Comparison of ENCODE assay signal across 16 cellular contexts in genomic region chr4:41072021-41072777, GRCh38.
DNase-seq lines count a peak whose midpoint lies in the region; ATAC-seq and TF ChIP-seq lines count a peak whose summit lies in the region.
"Had no signal": no experiment of that assay in that cellular context is flagged by ENCODE, and none has a peak within 500 bp of the region (broad histone marks: within the 10 kb centered on the region; RNA-seq: fewer than 3 reads in every experiment).

No MANE protein-coding gene starts in this region.

- no peaks in the 10 kb centered on the region for H3K9me3 Mint-ChIP-seq in GM23338
- H3K9me3 Mint-ChIP-seq: activated naive CD4-positive, alpha-beta T cell treated with anti-CD3 and anti-CD28 coated beads, Interleukin-2, amount 10 ng/mL, durations not matched to agents 7 days and 5 days; CD4-positive, alpha-beta T cell; dendritic cell treated with granulocyte-macrophage colony-stimulating factor and Interleukin-4, amounts not matched to agents 40 ng/mL and 50 ng/mL, for 4 days; T-helper 2 cell treated with Interferon-gamma antibody and Interleukin-4, amounts not matched to agents 5 μg/mL and 100 μg/mL, for 36 hours had no signal

- no peak overlapping the region for H3K4me3 Mint-ChIP-seq in GM23338
- H3K4me3 Mint-ChIP-seq: activated naive CD4-positive, alpha-beta T cell treated with anti-CD3 and anti-CD28 coated beads, Interleukin-2, amount 10 ng/mL, durations not matched to agents 7 days and 5 days; CD4-positive, alpha-beta T cell; dendritic cell treated with granulocyte-macrophage colony-stimulating factor and Interleukin-4, amounts not matched to agents 40 ng/mL and 50 ng/mL, for 4 days; T-helper 2 cell treated with Interferon-gamma antibody and Interleukin-4, amounts not matched to agents 5 μg/mL and 100 μg/mL, for 36 hours had no signal

- TF ChIP-seq CTCF in GM23338 (conservative IDR thresholded peaks at IDR 0.05; ENCODE audit: low read depth in 2 of 2), result no peak

- no peaks in the 10 kb centered on the region for H3F3A ChIP-seq in GM23338 (replicated peaks; ENCODE audit: low read depth)

- H2AFZ ChIP-seq in GM23338, result no peak overlapping the region

- DNase-seq in GM23338 (ENCODE audit: low spot score) (no peak), NCI-H2227 treated with DMSO at 0.1 percent for 48 hours (lab: John Stamatoyannopoulos, UW) (peak; percentile 31), foreskin melanocyte (peak; percentile 45), sciatic nerve (ENCODE audit: low spot score) (no peak), DMS79 treated with DMSO at 0.1 percent for 48 hours (lab: John Stamatoyannopoulos, UW) (no peak), NCI-H1105 treated with DMSO at 0.1 percent for 48 hours (lab: John Stamatoyannopoulos, UW) (no peak), NCI-H187 (lab: John Stamatoyannopoulos, UW) (no peak)
- DNase-seq: activated naive CD4-positive, alpha-beta T cell treated with anti-CD3 and anti-CD28 coated beads, Interleukin-2, amount 10 ng/mL, durations not matched to agents 7 days and 5 days; CD4-positive, alpha-beta T cell; foreskin fibroblast; stimulated activated CD4-positive, alpha-beta T cell treated with anti-CD3 and anti-CD28 coated beads, Interleukin-4, amount 100 ng/mL, for 24 hours had no signal

- no peak overlapping the region for H3K4me3 ChIP-seq in GM23338
- H3K4me3 ChIP-seq: prostate gland had no signal

- peaks cover 29% of the 10 kb centered on the region for H3K4me1 ChIP-seq in GM23338 (ENCODE audit: insufficient read depth)

- no peaks in the 10 kb centered on the region for H3K9me2 ChIP-seq in GM23338 (ENCODE audit: insufficient read depth)

- peak overlapping the region; percentile 16 for H3K27ac Mint-ChIP-seq in GM23338
- H3K27ac Mint-ChIP-seq: activated naive CD4-positive, alpha-beta T cell treated with anti-CD3 and anti-CD28 coated beads, Interleukin-2, amount 10 ng/mL, durations not matched to agents 7 days and 5 days; CD4-positive, alpha-beta T cell; dendritic cell treated with granulocyte-macrophage colony-stimulating factor and Interleukin-4, amounts not matched to agents 40 ng/mL and 50 ng/mL, for 4 days; T-helper 2 cell treated with Interferon-gamma antibody and Interleukin-4, amounts not matched to agents 5 μg/mL and 100 μg/mL, for 36 hours had no signal

- peaks cover 43% of the 10 kb centered on the region for H3K4me1 Mint-ChIP-seq in GM23338
- H3K4me1 Mint-ChIP-seq: activated naive CD4-positive, alpha-beta T cell treated with anti-CD3 and anti-CD28 coated beads, Interleukin-2, amount 10 ng/mL, durations not matched to agents 7 days and 5 days had no signal

- ATAC-seq in GM23338, result peak; percentile 21; the same call in 1 of the 3 replicates
- ATAC-seq in sciatic nerve, result peak; percentile 39
- ATAC-seq in HG02642 (IDR thresholded peaks at IDR 0.05; ENCODE audit: poor library complexity, unreplicated experiment), result no peak

- no peaks in the 10 kb centered on the region for H3K27me3 ChIP-seq in GM23338 (ENCODE audit: insufficient read depth)

- no peaks in the 10 kb centered on the region for H4K20me1 ChIP-seq in GM23338 (replicated peaks; ENCODE audit: insufficient read depth)

- intact Hi-C loops in sciatic nerve (cut with DNase I), result no loop called here

- no peaks in the 10 kb centered on the region for H3K36me3 Mint-ChIP-seq in GM23338 (ENCODE audit: low read depth)
- H3K36me3 Mint-ChIP-seq: activated naive CD4-positive, alpha-beta T cell treated with anti-CD3 and anti-CD28 coated beads, Interleukin-2, amount 10 ng/mL, durations not matched to agents 7 days and 5 days had no signal

- H3K4me2 ChIP-seq in GM23338, result no peak overlapping the region

- H3K27ac ChIP-seq in GM23338 (ENCODE audit: low read depth), result 0 out of 2 replicates have a peak overlapping the region, but pooled peaks have one; percentile 27
- H3K27ac ChIP-seq: HL-60, prostate gland had no signal

- H3K27me3 Mint-ChIP-seq in GM23338 (ENCODE audit: insufficient read depth, low read depth, poor library complexity), result no peaks in the 10 kb centered on the region
- H3K27me3 Mint-ChIP-seq: activated naive CD4-positive, alpha-beta T cell treated with anti-CD3 and anti-CD28 coated beads, Interleukin-2, amount 10 ng/mL, durations not matched to agents 7 days and 5 days; dendritic cell treated with granulocyte-macrophage colony-stimulating factor and Interleukin-4, amounts not matched to agents 40 ng/mL and 50 ng/mL, for 4 days had no signal

- H3K79me2 ChIP-seq in GM23338 (replicated peaks; ENCODE audit: insufficient read depth), result peaks cover 3% of the 10 kb centered on the region; the same call in 1 of the 2 replicates

- H3K36me3 ChIP-seq in GM23338 (ENCODE audit: insufficient read depth), result no peaks in the 10 kb centered on the region
- H3K36me3 ChIP-seq: prostate gland had no signal

TF ChIP-seq in GM23338, 12 proteins besides CTCF, POLR2A, EP300 and RAD21 (continues in another document):
- TF ChIP-seq EZH2 (IDR thresholded peaks at IDR 0.05; ENCODE audit: low read depth, unreplicated experiment) (no peak), POLR2AphosphoS5 (IDR thresholded peaks at IDR 0.05; ENCODE audit: low read depth) (no peak), REST (IDR thresholded peaks at IDR 0.05; ENCODE audit: unreplicated experiment) (no peak), EZH2phosphoT487 (IDR thresholded peaks at IDR 0.05; ENCODE audit: unreplicated experiment) (no peak), STAT1 (IDR thresholded peaks at IDR 0.05; ENCODE audit: unreplicated experiment) (no peak), ZNF114 (CRISPR knock-in tag; IDR thresholded peaks at IDR 0.05) (no peak), NANOG (IDR thresholded peaks at IDR 0.05; ENCODE audit: borderline replicate concordance) (no peak), ETS1 (IDR thresholded peaks at IDR 0.05) (no peak), CREB1 (CRISPR knock-in tag; IDR thresholded peaks at IDR 0.05; ENCODE audit: low read depth) (no peak)

Comparison
In these comparisons a context has a peak if more than half of its experiments do, and no peak if none do; other contexts are left out.
1. DNase-seq: peak in NCI-H2227 treated with DMSO at 0.1 percent for 48 hours (single experiment) and foreskin melanocyte (single experiment); none in GM23338 (single experiment), sciatic nerve (single experiment), DMS79 treated with DMSO at 0.1 percent for 48 hours (single experiment), NCI-H1105 treated with DMSO at 0.1 percent for 48 hours (single experiment) and NCI-H187 (0 of 2).